1 cellular context compared by ENCODE assay signal in the genomic region with DNA sequence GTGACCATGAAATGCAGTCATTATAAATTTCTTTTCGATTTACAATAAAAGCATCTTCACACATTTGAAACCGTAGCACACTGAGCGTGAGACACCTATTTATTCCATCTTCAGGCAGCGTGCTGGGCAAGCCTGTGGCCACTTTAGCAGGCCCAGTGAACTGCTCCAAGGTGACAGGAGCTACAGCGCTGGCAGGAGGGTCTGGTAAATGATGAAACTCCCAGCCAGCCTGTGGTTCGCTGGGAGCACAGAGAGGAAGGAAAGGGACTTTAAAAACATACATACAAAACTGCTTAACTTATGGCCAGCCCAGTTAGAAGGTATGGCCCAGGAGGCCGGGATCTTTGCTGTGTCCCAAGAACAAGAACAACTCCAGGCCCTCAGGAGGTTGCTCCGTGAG.
TF ChIP-seq lines count a peak whose summit lies in the region.

No MANE protein-coding gene starts in this region.

TF ChIP-seq in WTC11, 78 proteins besides CTCF, POLR2A, EP300 and RAD21 (continued from another document):
- TF ChIP-seq, protein P1, sequence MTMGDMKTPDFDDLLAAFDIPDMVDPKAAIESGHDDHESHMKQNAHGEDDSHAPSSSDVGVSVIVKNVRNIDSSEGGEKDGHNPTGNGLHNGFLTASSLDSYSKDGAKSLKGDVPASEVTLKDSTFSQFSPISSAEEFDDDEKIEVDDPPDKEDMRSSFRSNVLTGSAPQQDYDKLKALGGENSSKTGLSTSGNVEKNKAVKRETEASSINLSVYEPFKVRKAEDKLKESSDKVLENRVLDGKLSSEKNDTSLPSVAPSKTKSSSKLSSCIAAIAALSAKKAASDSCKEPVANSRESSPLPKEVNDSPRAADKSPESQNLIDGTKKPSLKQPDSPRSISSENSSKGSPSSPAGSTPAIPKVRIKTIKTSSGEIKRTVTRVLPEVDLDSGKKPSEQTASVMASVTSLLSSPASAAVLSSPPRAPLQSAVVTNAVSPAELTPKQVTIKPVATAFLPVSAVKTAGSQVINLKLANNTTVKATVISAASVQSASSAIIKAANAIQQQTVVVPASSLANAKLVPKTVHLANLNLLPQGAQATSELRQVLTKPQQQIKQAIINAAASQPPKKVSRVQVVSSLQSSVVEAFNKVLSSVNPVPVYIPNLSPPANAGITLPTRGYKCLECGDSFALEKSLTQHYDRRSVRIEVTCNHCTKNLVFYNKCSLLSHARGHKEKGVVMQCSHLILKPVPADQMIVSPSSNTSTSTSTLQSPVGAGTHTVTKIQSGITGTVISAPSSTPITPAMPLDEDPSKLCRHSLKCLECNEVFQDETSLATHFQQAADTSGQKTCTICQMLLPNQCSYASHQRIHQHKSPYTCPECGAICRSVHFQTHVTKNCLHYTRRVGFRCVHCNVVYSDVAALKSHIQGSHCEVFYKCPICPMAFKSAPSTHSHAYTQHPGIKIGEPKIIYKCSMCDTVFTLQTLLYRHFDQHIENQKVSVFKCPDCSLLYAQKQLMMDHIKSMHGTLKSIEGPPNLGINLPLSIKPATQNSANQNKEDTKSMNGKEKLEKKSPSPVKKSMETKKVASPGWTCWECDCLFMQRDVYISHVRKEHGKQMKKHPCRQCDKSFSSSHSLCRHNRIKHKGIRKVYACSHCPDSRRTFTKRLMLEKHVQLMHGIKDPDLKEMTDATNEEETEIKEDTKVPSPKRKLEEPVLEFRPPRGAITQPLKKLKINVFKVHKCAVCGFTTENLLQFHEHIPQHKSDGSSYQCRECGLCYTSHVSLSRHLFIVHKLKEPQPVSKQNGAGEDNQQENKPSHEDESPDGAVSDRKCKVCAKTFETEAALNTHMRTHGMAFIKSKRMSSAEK (CRISPR knock-in tag; IDR thresholded peaks at IDR 0.05; ENCODE audit: borderline replicate concordance), result no peak
- TF ChIP-seq ZNF263 (CRISPR knock-in tag; IDR thresholded peaks at IDR 0.05; ENCODE audit: low read depth) (no peak), TCF7 (CRISPR knock-in tag; IDR thresholded peaks at IDR 0.05; ENCODE audit: low read depth) (no peak), TEAD1 (CRISPR knock-in tag; IDR thresholded peaks at IDR 0.05) (no peak), GTF2I (CRISPR knock-in tag; conservative IDR thresholded peaks at IDR 0.05) (no peak), TEAD4 (CRISPR knock-in tag; IDR thresholded peaks at IDR 0.05) (no peak)
- TF ChIP-seq, protein P2, sequence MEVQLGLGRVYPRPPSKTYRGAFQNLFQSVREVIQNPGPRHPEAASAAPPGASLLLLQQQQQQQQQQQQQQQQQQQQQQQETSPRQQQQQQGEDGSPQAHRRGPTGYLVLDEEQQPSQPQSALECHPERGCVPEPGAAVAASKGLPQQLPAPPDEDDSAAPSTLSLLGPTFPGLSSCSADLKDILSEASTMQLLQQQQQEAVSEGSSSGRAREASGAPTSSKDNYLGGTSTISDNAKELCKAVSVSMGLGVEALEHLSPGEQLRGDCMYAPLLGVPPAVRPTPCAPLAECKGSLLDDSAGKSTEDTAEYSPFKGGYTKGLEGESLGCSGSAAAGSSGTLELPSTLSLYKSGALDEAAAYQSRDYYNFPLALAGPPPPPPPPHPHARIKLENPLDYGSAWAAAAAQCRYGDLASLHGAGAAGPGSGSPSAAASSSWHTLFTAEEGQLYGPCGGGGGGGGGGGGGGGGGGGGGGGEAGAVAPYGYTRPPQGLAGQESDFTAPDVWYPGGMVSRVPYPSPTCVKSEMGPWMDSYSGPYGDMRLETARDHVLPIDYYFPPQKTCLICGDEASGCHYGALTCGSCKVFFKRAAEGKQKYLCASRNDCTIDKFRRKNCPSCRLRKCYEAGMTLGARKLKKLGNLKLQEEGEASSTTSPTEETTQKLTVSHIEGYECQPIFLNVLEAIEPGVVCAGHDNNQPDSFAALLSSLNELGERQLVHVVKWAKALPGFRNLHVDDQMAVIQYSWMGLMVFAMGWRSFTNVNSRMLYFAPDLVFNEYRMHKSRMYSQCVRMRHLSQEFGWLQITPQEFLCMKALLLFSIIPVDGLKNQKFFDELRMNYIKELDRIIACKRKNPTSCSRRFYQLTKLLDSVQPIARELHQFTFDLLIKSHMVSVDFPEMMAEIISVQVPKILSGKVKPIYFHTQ (CRISPR knock-in tag; IDR thresholded peaks at IDR 0.05), result no peak
- TF ChIP-seq, protein P3, sequence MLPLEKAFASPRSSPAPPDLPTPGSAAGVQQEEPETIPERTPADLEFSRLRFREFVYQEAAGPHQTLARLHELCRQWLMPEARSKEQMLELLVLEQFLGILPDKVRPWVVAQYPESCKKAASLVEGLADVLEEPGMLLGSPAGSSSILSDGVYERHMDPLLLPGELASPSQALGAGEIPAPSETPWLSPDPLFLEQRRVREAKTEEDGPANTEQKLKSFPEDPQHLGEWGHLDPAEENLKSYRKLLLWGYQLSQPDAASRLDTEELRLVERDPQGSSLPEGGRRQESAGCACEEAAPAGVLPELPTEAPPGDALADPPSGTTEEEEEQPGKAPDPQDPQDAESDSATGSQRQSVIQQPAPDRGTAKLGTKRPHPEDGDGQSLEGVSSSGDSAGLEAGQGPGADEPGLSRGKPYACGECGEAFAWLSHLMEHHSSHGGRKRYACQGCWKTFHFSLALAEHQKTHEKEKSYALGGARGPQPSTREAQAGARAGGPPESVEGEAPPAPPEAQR (CRISPR knock-in tag; IDR thresholded peaks at IDR 0.05), result no peak
- TF ChIP-seq, protein P4, sequence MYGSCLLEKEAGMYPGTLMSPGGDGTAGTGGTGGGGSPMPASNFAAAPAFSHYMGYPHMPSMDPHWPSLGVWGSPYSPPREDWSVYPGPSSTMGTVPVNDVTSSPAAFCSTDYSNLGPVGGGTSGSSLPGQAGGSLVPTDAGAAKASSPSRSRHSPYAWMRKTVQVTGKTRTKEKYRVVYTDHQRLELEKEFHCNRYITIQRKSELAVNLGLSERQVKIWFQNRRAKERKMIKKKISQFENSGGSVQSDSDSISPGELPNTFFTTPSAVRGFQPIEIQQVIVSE (CRISPR knock-in tag; IDR thresholded peaks at IDR 0.05; ENCODE audit: borderline replicate concordance), result no peak
- TF ChIP-seq, protein P5, sequence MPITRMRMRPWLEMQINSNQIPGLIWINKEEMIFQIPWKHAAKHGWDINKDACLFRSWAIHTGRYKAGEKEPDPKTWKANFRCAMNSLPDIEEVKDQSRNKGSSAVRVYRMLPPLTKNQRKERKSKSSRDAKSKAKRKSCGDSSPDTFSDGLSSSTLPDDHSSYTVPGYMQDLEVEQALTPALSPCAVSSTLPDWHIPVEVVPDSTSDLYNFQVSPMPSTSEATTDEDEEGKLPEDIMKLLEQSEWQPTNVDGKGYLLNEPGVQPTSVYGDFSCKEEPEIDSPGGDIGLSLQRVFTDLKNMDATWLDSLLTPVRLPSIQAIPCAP (CRISPR knock-in tag; IDR thresholded peaks at IDR 0.05), result no peak
